8 cellular contexts compared by ENCODE assay signal in genomic region chr6:157756708-157757429, GRCh38.
DNase-seq lines count a peak whose midpoint lies in the region; ATAC-seq and TF ChIP-seq lines count a peak whose summit lies in the region.

No MANE protein-coding gene starts in this region.

- H3K4me2 ChIP-seq in skeletal muscle satellite cell (ENCODE audit: low read length), result peak overlapping the region; percentile 64

- ATAC-seq in HG02571 (IDR thresholded peaks at IDR 0.05; ENCODE audit: unreplicated experiment), result no peak

- H3K4me3 ChIP-seq in skeletal muscle satellite cell (ENCODE audit: low read length), result no peak overlapping the region

- peaks cover 30% of the 10 kb centered on the region for H3K4me1 ChIP-seq in skeletal muscle satellite cell (ENCODE audit: control insufficient read depth, insufficient read depth, low read length)

- H3K36me3 ChIP-seq in skeletal muscle satellite cell (ENCODE audit: insufficient read depth, low read length), result no peaks in the 10 kb centered on the region

- H3K9ac ChIP-seq in skeletal muscle satellite cell (ENCODE audit: low read depth, low read length), result no peak overlapping the region

- no peaks in the 10 kb centered on the region for H3K27me3 ChIP-seq in skeletal muscle satellite cell (ENCODE audit: control insufficient read depth, insufficient read depth, low read length)

- TF ChIP-seq CTCF in GM20000 (IDR thresholded peaks at IDR 0.05; ENCODE audit: extremely low read depth, missing control alignments), result peak; percentile 67

- no peaks in the 10 kb centered on the region for H3K9me3 ChIP-seq in skeletal muscle satellite cell (replicated peaks; ENCODE audit: low read length)

- peak; percentile 81 for DNase-seq in AG08395 (ENCODE audit: low spot score)
- peak; percentile 64 for DNase-seq in GM20000 (ENCODE audit: low spot score)
- peak; percentile 67 to 72 for DNase-seq in NCI-H187 (lab: John Stamatoyannopoulos, UW)
- peak; percentile 79 for DNase-seq in T1000 (lab: John Stamatoyannopoulos, UW)
- peak; percentile 95 for DNase-seq in astrocyte of the hippocampus (ENCODE audit: low read depth, low spot score)
- DNase-seq in hippocampal formation (lab: John Stamatoyannopoulos, UW), result peak; percentile 80 to 82
